In genomic region chr13:73850104-73850898, GRCh38 we compare ENCODE assay signal across 18 cellular contexts.
A peak's percentile ranks its signal among the peaks of the same experiment; 100 is the strongest.
DNase-seq lines count a peak whose midpoint lies in the region; ATAC-seq and TF ChIP-seq lines count a peak whose summit lies in the region.
"Had no signal": no experiment of that assay in that cellular context is flagged by ENCODE, and none has a peak within 500 bp of the region (broad histone marks: within the 10 kb centered on the region; RNA-seq: fewer than 3 reads in every experiment).

No MANE protein-coding gene starts in this region.

- H3F3A ChIP-seq in DOHH2 (ENCODE audit: control insufficient read depth, insufficient read depth) = peaks cover 2% of the 10 kb centered on the region; the same call in 1 of the 2 replicates

- H3K36me3 Mint-ChIP-seq in T-helper 17 cell (ENCODE audit: low read depth) (peaks cover 6% of the 10 kb centered on the region), osteocyte (ENCODE audit: unreplicated experiment) (peaks cover 12% of the 10 kb centered on the region)

- peaks cover 6% of the 10 kb centered on the region for H3K9me3 Mint-ChIP-seq in osteocyte (ENCODE audit: unreplicated experiment)
- H3K9me3 Mint-ChIP-seq: H9 had no signal

- H3K27me3 ChIP-seq in DOHH2 (ENCODE audit: control insufficient read depth, low read length) = no peaks in the 10 kb centered on the region

- POLR2A ChIA-PET in HEK293 (lab: Yijun Ruan, JAX) = no interaction called here

- peak overlapping the region; percentile 44 for H3K4me2 ChIP-seq in DOHH2 (ENCODE audit: low read length)
- H3K4me2 ChIP-seq: A549 had no signal

- peaks cover 4% of the 10 kb centered on the region; the same call in 1 of the 2 replicates for H3K79me2 ChIP-seq in DOHH2 (ENCODE audit: control insufficient read depth, low read length)

- no peaks in the 10 kb centered on the region for H3K9me2 ChIP-seq in DOHH2 (replicated peaks; ENCODE audit: control insufficient read depth, low read length)

- peaks cover 36% of the 10 kb centered on the region for H3K4me1 ChIP-seq in DOHH2 (ENCODE audit: control insufficient read depth, low read length)
- H3K4me1 ChIP-seq in HEK293 (ENCODE audit: control insufficient read depth, insufficient read depth, low read length) = no peaks in the 10 kb centered on the region
- H3K4me1 ChIP-seq: A549 had no signal

- H3K27ac Mint-ChIP-seq in T-helper 17 cell = peak overlapping the region; percentile 60
- peak overlapping the region; percentile 25 for H3K27ac Mint-ChIP-seq in osteocyte (ENCODE audit: unreplicated experiment)

- H3K4me3 ChIP-seq in DOHH2 (ENCODE audit: low read length) = 0 out of 2 replicates have a peak overlapping the region, but pooled peaks have one; percentile 3
- no peak overlapping the region for H3K4me3 ChIP-seq in HEK293 (ENCODE audit: low read depth, low read length)
- H3K4me3 ChIP-seq: A549 had no signal

- H3K36me3 ChIP-seq in DOHH2 (ENCODE audit: control insufficient read depth, low read length) (peaks cover 14% of the 10 kb centered on the region), HEK293 (ENCODE audit: control insufficient read depth in 2 of 2, insufficient read depth in 1 of 2, low read length in 2 of 2) (peaks cover 0 to 8% of the 10 kb centered on the region in 2 experiments; a peak in 1 of 3 replicates)

- H3K4me1 Mint-ChIP-seq in T-helper 17 cell (peaks cover 20% of the 10 kb centered on the region), osteocyte (ENCODE audit: unreplicated experiment) (peaks cover 37% of the 10 kb centered on the region)

- DNase-seq in T-helper 17 cell (no peak), osteocyte (ENCODE audit: extremely low spot score, unreplicated experiment) (no peak), NCI-H2227 treated with DMSO at 0.1 percent for 48 hours (lab: John Stamatoyannopoulos, UW) (no peak), amniotic stem cell (lab: John Stamatoyannopoulos, UW) (no peak), NCI-H524 treated with DMSO at 0.1 percent for 48 hours (lab: John Stamatoyannopoulos, UW) (no peak)
- DNase-seq: EL, H9, KBM-7, NCI-H1048, NCI-H146, NCI-H2081, NCI-H510A treated with DMSO at 0.1 percent for 48 hours had no signal

- TF ChIP-seq CTCF in DOHH2 (IDR thresholded peaks at IDR 0.05; ENCODE audit: low read depth, low read length, poor library complexity, severe bottlenecking) (no peak), HEK293 (tag by site-specific recombination; IDR thresholded peaks at IDR 0.05) (no peak), osteocyte (IDR thresholded peaks at IDR 0.05) (no peak)

- H3K4me3 Mint-ChIP-seq in T-helper 17 cell = no peak overlapping the region
- H3K4me3 Mint-ChIP-seq in osteocyte (ENCODE audit: unreplicated experiment) = no peak overlapping the region
- H3K4me3 Mint-ChIP-seq: H9 had no signal

- H3K27ac ChIP-seq in DOHH2 (ENCODE audit: low read depth, low read length) (no peak overlapping the region), HEK293 (ENCODE audit: extremely low read depth, low read depth, low read length) (no peak overlapping the region)
- H3K27ac ChIP-seq: A549, C4-2B had no signal

- H4K20me1 ChIP-seq in DOHH2 (ENCODE audit: control insufficient read depth, insufficient read depth, low read depth, low read length) = no peaks in the 10 kb centered on the region

- CTCF ChIA-PET in HEK293 (lab: Yijun Ruan, JAX) = interaction anchor here (0.5 to 1.2 kb wide), 3 partner anchors 18 to 446 kb away, joined by 3 to 5 read pairs (median 3); no protein-coding TSS in a partner anchor

- H3K27me3 Mint-ChIP-seq in T-helper 17 cell = no peaks in the 10 kb centered on the region
- no peaks in the 10 kb centered on the region for H3K27me3 Mint-ChIP-seq in osteocyte (ENCODE audit: unreplicated experiment)

- ATAC-seq in T-helper 17 cell = no peak
- ATAC-seq: A549, Panc1, Right ventricle myocardium inferior had no signal

- no peaks in the 10 kb centered on the region for H3K9me3 ChIP-seq in DOHH2 (ENCODE audit: control insufficient read depth, insufficient read depth, low read length)
- no peaks in the 10 kb centered on the region for H3K9me3 ChIP-seq in HEK293 (ENCODE audit: control insufficient read depth, insufficient read depth, low read depth, low read length)
- no peaks in the 10 kb centered on the region for H3K9me3 ChIP-seq in T-helper 17 cell (ENCODE audit: control insufficient read depth, low read length, poor library complexity, severe bottlenecking)
- H3K9me3 ChIP-seq: A549 had no signal

TF ChIP-seq in HEK293, 187 proteins besides CTCF, POLR2A, EP300 and RAD21 (continues in another document):
- TF ChIP-seq PRDM6 (tag by site-specific recombination; IDR thresholded peaks at IDR 0.05) (peak; percentile 75), ZNF768 (tag by site-specific recombination; IDR thresholded peaks at IDR 0.05) (no peak), ZNF48 (tag by site-specific recombination; IDR thresholded peaks at IDR 0.05) (no peak), IKZF3 (tag by site-specific recombination; IDR thresholded peaks at IDR 0.05) (no peak), ZNF404 (tag by site-specific recombination; IDR thresholded peaks at IDR 0.05) (no peak), ZBTB49 (tag by site-specific recombination; IDR thresholded peaks at IDR 0.05; ENCODE audit: low read depth) (no peak), ZNF350 (tag by site-specific recombination; IDR thresholded peaks at IDR 0.05) (no peak), HIC1 (tag by site-specific recombination; IDR thresholded peaks at IDR 0.05) (peak; percentile 35; the same call in 1 of the 2 replicates), ZNF792 (tag by site-specific recombination; IDR thresholded peaks at IDR 0.05) (no peak)
